10 cellular contexts compared by ENCODE assay signal in the genomic region with DNA sequence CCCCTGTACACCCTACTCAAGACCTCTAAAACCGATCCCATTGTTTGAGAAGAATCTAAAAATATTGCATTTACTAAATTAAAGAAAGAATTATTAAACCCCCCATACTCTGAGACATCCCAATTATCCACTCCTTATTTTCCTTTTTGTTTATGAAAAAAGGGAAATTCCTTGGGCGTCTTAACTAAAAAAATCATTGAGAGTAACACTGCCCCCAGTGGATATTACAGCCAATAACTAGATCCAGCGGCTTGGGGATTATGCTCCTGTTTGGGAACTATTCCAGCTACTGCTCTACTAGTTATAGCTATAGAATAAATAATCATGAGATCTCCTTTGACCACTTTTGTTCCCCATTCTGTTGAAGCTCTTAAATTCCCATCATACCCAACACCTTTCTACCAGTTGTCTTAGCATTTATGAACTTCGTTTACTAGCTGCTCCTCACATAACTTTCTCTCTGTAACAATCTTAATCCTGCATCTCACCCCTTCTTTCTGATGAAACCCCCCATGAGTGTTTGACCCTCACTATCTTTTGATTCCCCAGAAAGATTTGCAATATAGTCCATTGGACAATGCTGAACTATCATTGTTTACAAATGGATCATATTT. TPM values are rescaled to one million over a fixed set of nuclear protein-coding genes. Genes with fewer than 3 reads are reported as not detected.
A peak's percentile ranks its signal among the peaks of the same experiment; 100 is the strongest.
DNase-seq lines count a peak whose midpoint lies in the region; ATAC-seq, FAIRE-seq and TF ChIP-seq lines count a peak whose summit lies in the region.
"Had no signal": no experiment of that assay in that cellular context is flagged by ENCODE, and none has a peak within 500 bp of the region (broad histone marks: within the 10 kb centered on the region; RNA-seq: fewer than 3 reads in every experiment).

No MANE protein-coding gene starts in this region.

- no peaks in the 10 kb centered on the region for H3K4me1 ChIP-seq in CD8-positive, alpha-beta T cell (ENCODE audit: insufficient read depth, low read length)
- no peaks in the 10 kb centered on the region for H3K4me1 ChIP-seq in GM12878 (ENCODE audit: control insufficient read depth, insufficient read depth, low read length)

- SMC1A ChIA-PET in GM12878 (lab: Charles Lee; ENCODE audit: uncharacterized antibody, unreplicated experiment) = interaction anchor here (0.8 to 10.7 kb wide), 8 partner anchors 8 to 213 kb away, joined by 3 to 106 read pairs (median 4); no protein-coding TSS in a partner anchor

- TF ChIP-seq RAD21 in GM12878 (IDR thresholded peaks at IDR 0.05; ENCODE audit: insufficient read depth, low read depth, low read length) = no peak

- 63% methylated on average over 4 of the region's 4 CpGs for WGBS in GM12878 (ENCODE audit: insufficient coverage, insufficient replicate concordance, low lambda C conversion rate, missing lambda C conversion rate)

- no TSS peak for BruUV-seq in GM12878 (replicated peaks; lab: Mats Ljungman, UMichigan)

- H4K20me1 ChIP-seq in GM12878 (ENCODE audit: control insufficient read depth, insufficient read depth) = no peaks in the 10 kb centered on the region

- FAIRE-seq in GM12878 (lab: Jason Lieb, UNC) = no peak
- FAIRE-seq: endometrium had no signal

- no peaks in the 10 kb centered on the region for H3K36me3 ChIP-seq in CD8-positive, alpha-beta T cell (ENCODE audit: insufficient read depth, low read length)
- H3K36me3 ChIP-seq in GM12878 (ENCODE audit: control insufficient read depth in 2 of 2, insufficient read depth in 2 of 2, low read length in 1 of 2) = no peaks in the 10 kb centered on the region

- RAD21 ChIA-PET in GM12878 (lab: Charles Lee; ENCODE audit: unreplicated experiment) = interaction anchor here (0.8 to 2.2 kb wide), 4 partner anchors 10 to 405 kb away, joined by 3 to 4 read pairs (median 3); no protein-coding TSS in a partner anchor

- H3K79me2 ChIP-seq in GM12878 (ENCODE audit: control insufficient read depth, insufficient read depth, low read length) = no peaks in the 10 kb centered on the region

- no peak for TF ChIP-seq EP300 in GM12878 (IDR thresholded peaks at IDR 0.05; ENCODE audit: borderline replicate concordance in 1 of 2, control insufficient read depth in 1 of 2, low read depth in 2 of 2, low read length in 2 of 2)

- H3K4me1 Mint-ChIP-seq in CD8-positive, alpha-beta T cell (ENCODE audit: low read depth) = no peaks in the 10 kb centered on the region
- peaks cover 5% of the 10 kb centered on the region for H3K4me1 Mint-ChIP-seq in mesothelial cell of epicardium
- H3K4me1 Mint-ChIP-seq in stimulated activated naive B cell treated with anti-CD40 and anti-IgM and Interleukin-4, amounts not matched to agents 10 μg/mL and 1 μg/mL and 100 μg/mL, for 72 hours = peaks cover 0 to 3% of the 10 kb centered on the region in 2 donors

- ATAC-seq in CD8-positive, alpha-beta T cell = no peak
- peak; percentile 62 for ATAC-seq in GM12878
- ATAC-seq in HG02973 (IDR thresholded peaks at IDR 0.05; ENCODE audit: unreplicated experiment) = no peak
- no peak for ATAC-seq in stimulated activated naive B cell treated with anti-CD40 and anti-IgM and Interleukin-4, amounts not matched to agents 10 μg/mL and 1 μg/mL and 100 μg/mL, for 72 hours (replicated peaks)
- ATAC-seq in HG02884 (IDR thresholded peaks at IDR 0.05; ENCODE audit: unreplicated experiment) = no peak

- H3K27me3 Mint-ChIP-seq in CD8-positive, alpha-beta T cell (ENCODE audit: low read depth) = peaks cover 7% of the 10 kb centered on the region
- peaks cover 9% of the 10 kb centered on the region for H3K27me3 Mint-ChIP-seq in mesothelial cell of epicardium (ENCODE audit: low read depth)
- H3K27me3 Mint-ChIP-seq in stimulated activated naive B cell treated with anti-CD40 and anti-IgM and Interleukin-4, amounts not matched to agents 10 μg/mL and 1 μg/mL and 100 μg/mL, for 72 hours = peaks cover 16 to 33% of the 10 kb centered on the region in 2 donors

- H3K4me2 ChIP-seq in GM12878 (ENCODE audit: control insufficient read depth, insufficient read depth) = no peak overlapping the region

- intact Hi-C loops in CD8-positive, alpha-beta T cell (cut with DNase I, micrococcal nuclease) = no loop called here
- intact Hi-C loops in GM12878 (cut with micrococcal nuclease; ENCODE audit: unreplicated experiment) = no loop called here

- no peak overlapping the region for H3K9ac ChIP-seq in GM12878 (ENCODE audit: control insufficient read depth, insufficient read depth, low read length)

- no peaks in the 10 kb centered on the region for H3K36me3 Mint-ChIP-seq in CD8-positive, alpha-beta T cell
- no peaks in the 10 kb centered on the region for H3K36me3 Mint-ChIP-seq in mesothelial cell of epicardium
- H3K36me3 Mint-ChIP-seq in stimulated activated naive B cell treated with anti-CD40 and anti-IgM and Interleukin-4, amounts not matched to agents 10 μg/mL and 1 μg/mL and 100 μg/mL, for 72 hours = peaks cover 5% of the 10 kb centered on the region in 2 donors

- no peaks in the 10 kb centered on the region for H3K27me3 ChIP-seq in CD8-positive, alpha-beta T cell (ENCODE audit: insufficient read depth, low read length)
- no peaks in the 10 kb centered on the region for H3K27me3 ChIP-seq in GM12878 (replicated peaks in 1 of 2; ENCODE audit: control insufficient read depth in 2 of 2, insufficient read depth in 2 of 2, low read length in 1 of 2)

- H3K9me3 Mint-ChIP-seq in CD8-positive, alpha-beta T cell = no peaks in the 10 kb centered on the region
- H3K9me3 Mint-ChIP-seq in mesothelial cell of epicardium = peaks cover 8% of the 10 kb centered on the region
- peaks cover 4 to 6% of the 10 kb centered on the region in 2 donors for H3K9me3 Mint-ChIP-seq in stimulated activated naive B cell treated with anti-CD40 and anti-IgM and Interleukin-4, amounts not matched to agents 10 μg/mL and 1 μg/mL and 100 μg/mL, for 72 hours

- no peak overlapping the region for H3K4me3 ChIP-seq in CD8-positive, alpha-beta T cell (ENCODE audit: low read depth, low read length)
- no peak overlapping the region for H3K4me3 ChIP-seq in GM12878

- no peaks in the 10 kb centered on the region for H3K9me3 ChIP-seq in CD8-positive, alpha-beta T cell (ENCODE audit: low read length)
- no peaks in the 10 kb centered on the region; the same call in 2 of the 3 replicates for H3K9me3 ChIP-seq in GM12878 (replicated peaks; ENCODE audit: control insufficient read depth, insufficient read depth, low read length)

- no peak for TF ChIP-seq POLR2A in GM12878 (IDR thresholded peaks at IDR 0.05; ENCODE audit: low read depth, low read length)

- DNase-seq in CD8-positive, alpha-beta T cell = no peak
- DNase-seq in HT1080 (ENCODE audit: low read depth) = peak; percentile 36
- DNase-seq in GM12878 (ENCODE audit: low read depth, low spot score) = no peak
- DNase-seq in mesothelial cell of epicardium (ENCODE audit: low spot score in 2 of 2, unreplicated experiment in 2 of 2) = no peak
- no peak for DNase-seq in NCI-H226
- no peak for DNase-seq in stimulated activated naive B cell treated with anti-CD40 and anti-IgM and Interleukin-4, amounts not matched to agents 10 μg/mL and 1 μg/mL and 100 μg/mL, for 72 hours
- DNase-seq: SHP77 treated with DMSO at 0.1 percent for 48 hours had no signal

- POLR2A ChIA-PET in CD8-positive, alpha-beta T cell (lab: Charles Lee) = no interaction called here
- POLR2A ChIA-PET in GM12878 (lab: Charles Lee) = interaction anchor here (1.0 to 1.7 kb wide), 2 partner anchors 14 to 132 kb away, joined by 3 to 4 read pairs; a partner anchor contains a TSS

- H3K4me3 Mint-ChIP-seq in CD8-positive, alpha-beta T cell = no peak overlapping the region
- no peak overlapping the region for H3K4me3 Mint-ChIP-seq in mesothelial cell of epicardium
- H3K4me3 Mint-ChIP-seq in stimulated activated naive B cell treated with anti-CD40 and anti-IgM and Interleukin-4, amounts not matched to agents 10 μg/mL and 1 μg/mL and 100 μg/mL, for 72 hours = no peak overlapping the region

- TF ChIP-seq CTCF in CD8-positive, alpha-beta T cell (IDR thresholded peaks at IDR 0.05) = peak; percentile 26
- TF ChIP-seq CTCF in GM12878 (IDR thresholded peaks at IDR 0.05 in 2 of 3, conservative IDR thresholded peaks at IDR 0.05 in 1 of 3; ENCODE audit: control insufficient read depth in 2 of 3, extremely low read depth in 1 of 3, insufficient read depth in 1 of 3, low read depth in 3 of 3, low read length in 3 of 3) = peak; percentile 21 to 53 (median 23); a peak in 4 of 6 replicates
- TF ChIP-seq CTCF in mesothelial cell of epicardium (IDR thresholded peaks at IDR 0.05; ENCODE audit: unreplicated experiment) = peak; percentile 56

- no peak overlapping the region for H3K27ac Mint-ChIP-seq in CD8-positive, alpha-beta T cell
- no peak overlapping the region for H3K27ac Mint-ChIP-seq in mesothelial cell of epicardium
- H3K27ac Mint-ChIP-seq in stimulated activated naive B cell treated with anti-CD40 and anti-IgM and Interleukin-4, amounts not matched to agents 10 μg/mL and 1 μg/mL and 100 μg/mL, for 72 hours = no peak overlapping the region

- H2AFZ ChIP-seq in GM12878 (ENCODE audit: control insufficient read depth, low read depth, low read length) = no peak overlapping the region; the same call in 1 of the 2 replicates

- in situ Hi-C loops in GM12878 (cut with MboI) = loop anchor here (25.0 kb wide), 1 partner anchor 403 kb away; a partner anchor contains a TSS

- no peak overlapping the region for H3K27ac ChIP-seq in CD8-positive, alpha-beta T cell (ENCODE audit: low read depth, low read length)
- no peak overlapping the region for H3K27ac ChIP-seq in GM12878 (ENCODE audit: control insufficient read depth, insufficient read depth)

- CTCF ChIA-PET in CD8-positive, alpha-beta T cell (lab: Charles Lee) = interaction anchor here (1.3 to 1.4 kb wide), 2 partner anchors 9 to 125 kb away, joined by 3 to 7 read pairs; no protein-coding TSS in a partner anchor
- CTCF ChIA-PET in GM12878 (lab: Yijun Ruan, JAX) = interaction anchor here (0.6 to 11.0 kb wide), 24 partner anchors 10 to 810 kb away, joined by 3 to 167 read pairs (median 4); a partner anchor contains a TSS

RNA-seq across cellular contexts. Expression of a gene that starts 12.7 kb away (rescaled TPM):
- total RNA-seq in CD8-positive, alpha-beta T cell = not detected
- total RNA-seq in HT1080 (2014; rRNA removed; shearing (Covaris generic)) = 0.13 TPM in 1 of 2 replicates, not detected in the other
- 0.02 and 0.95 TPM in 2 replicates for polyA plus RNA-seq in HT1080 (2015; cell fraction: cytosol; rRNA removed)
- polyA plus RNA-seq in HT1080 (2015; cell fraction: nucleus; rRNA removed) = 0.41 TPM in 1 of 2 replicates, not detected in the other
- total RNA-seq in GM12878 (2013; cell fraction: nucleolus; rRNA removed) = 0.81 and 2.5 TPM in 2 replicates
- 0.56 and 0.76 TPM in 2 replicates for total RNA-seq in GM12878 (2014; rRNA removed)
- 0.54 and 0.69 TPM in 2 replicates for total RNA-seq in GM12878 (2014; rRNA removed; fragmentation: Illumina TruSeq; extraction: Trizol)
- total RNA-seq in GM12878 (2021) = 0.80 and 1.3 TPM in 2 replicates
- 0.08 TPM for polyA plus RNA-seq in GM12878 (2011; ENCODE audit: low read depth)
- 1.2 and 1.4 TPM in 2 replicates for polyA plus RNA-seq in GM12878 (2011; rRNA removed)
- polyA plus RNA-seq in GM12878 (2011; cell fraction: cytosol; rRNA removed) = 0.21 and 0.57 TPM in 2 replicates
- 1.6 and 3.0 TPM in 2 replicates for polyA plus RNA-seq in GM12878 (2011; cell fraction: nucleus; rRNA removed)
- polyA plus RNA-seq in GM12878 (2012) = 0.29 and 0.38 TPM in 2 replicates
- polyA plus RNA-seq in GM12878 (2014; fragmentation: Illumina TruSeq; extraction: Trizol) = 1.5 and 2.7 TPM in 2 replicates
- polyA plus RNA-seq in GM12878 (2014; fragmentation: Nextera tagmentation; extraction: Ambion mirVana) = under 1 TPM; 0.03 to 0.22 TPM
- 2.2 TPM in 2 replicates for polyA plus RNA-seq in GM12878 (2014; rRNA removed)
- 1 to 10 TPM in 1 of 2 experiments, under 1 TPM in 1; 0.68 to 1.2 TPM for polyA plus RNA-seq in GM12878 (2016; fragmentation: Nextera tagmentation; extraction: Ambion mirVana)
- 0.21 and 0.66 TPM in 2 replicates for polyA minus RNA-seq in GM12878 (2011; rRNA and poly(A)+ RNA removed)
- polyA minus RNA-seq in GM12878 (2011; cell fraction: cytosol; rRNA and poly(A)+ RNA removed) = not detected in 2 replicates
- polyA minus RNA-seq in GM12878 (2011; cell fraction: nucleus; rRNA and poly(A)+ RNA removed) = 0.48 and 0.73 TPM in 2 replicates
- 7.1 to 10.9 TPM (median 8.7 TPM) in 3 replicates for total RNA-seq in mesothelial cell of epicardium

RNA-seq across cellular contexts. Expression of a gene that starts 12.9 kb away (rescaled TPM):
- 10 to 100 TPM; 22.4 to 23.2 TPM for total RNA-seq in CD8-positive, alpha-beta T cell
- 109 and 121 TPM in 2 replicates for total RNA-seq in HT1080 (2014; rRNA removed; shearing (Covaris generic))
- polyA plus RNA-seq in HT1080 (2015; cell fraction: cytosol; rRNA removed) = 78.8 and 87.1 TPM in 2 replicates
- 26.5 and 27.4 TPM in 2 replicates for polyA plus RNA-seq in HT1080 (2015; cell fraction: nucleus; rRNA removed)
- 60.0 and 72.5 TPM in 2 replicates for total RNA-seq in GM12878 (2013; cell fraction: nucleolus; rRNA removed)
- total RNA-seq in GM12878 (2014; rRNA removed) = 150 and 153 TPM in 2 replicates
- 191 and 199 TPM in 2 replicates for total RNA-seq in GM12878 (2014; rRNA removed; fragmentation: Illumina TruSeq; extraction: Trizol)
- 111 and 113 TPM in 2 replicates for total RNA-seq in GM12878 (2021)
- 48.3 TPM for polyA plus RNA-seq in GM12878 (2011; ENCODE audit: low read depth)
- 112 and 123 TPM in 2 replicates for polyA plus RNA-seq in GM12878 (2011; rRNA removed)
- 77.3 and 110 TPM in 2 replicates for polyA plus RNA-seq in GM12878 (2011; cell fraction: cytosol; rRNA removed)
- 69.0 and 81.2 TPM in 2 replicates for polyA plus RNA-seq in GM12878 (2011; cell fraction: nucleus; rRNA removed)
- 164 and 185 TPM in 2 replicates for polyA plus RNA-seq in GM12878 (2012)
- 53.8 and 115 TPM in 2 replicates for polyA plus RNA-seq in GM12878 (2014; fragmentation: Illumina TruSeq; extraction: Trizol)
- polyA plus RNA-seq in GM12878 (2014; fragmentation: Nextera tagmentation; extraction: Ambion mirVana) = 100 to 1,000 TPM; 615 to 717 TPM
- polyA plus RNA-seq in GM12878 (2014; rRNA removed) = 288 and 295 TPM in 2 replicates
- polyA plus RNA-seq in GM12878 (2016; fragmentation: Nextera tagmentation; extraction: Ambion mirVana) = 100 to 1,000 TPM; 370 to 376 TPM
- 37.5 and 48.8 TPM in 2 replicates for polyA minus RNA-seq in GM12878 (2011; rRNA and poly(A)+ RNA removed)
- 24.5 and 25.1 TPM in 2 replicates for polyA minus RNA-seq in GM12878 (2011; cell fraction: cytosol; rRNA and poly(A)+ RNA removed)
- polyA minus RNA-seq in GM12878 (2011; cell fraction: nucleus; rRNA and poly(A)+ RNA removed) = 66.6 and 89.7 TPM in 2 replicates
- total RNA-seq in mesothelial cell of epicardium = 16.0 to 18.1 TPM (median 17.3 TPM) in 3 replicates

RNA-seq across cellular contexts. Expression of a gene that starts 29.8 kb away (rescaled TPM):
- total RNA-seq in CD8-positive, alpha-beta T cell = 1 to 10 TPM; 1.0 to 2.1 TPM
- 0.37 and 0.39 TPM in 2 replicates for total RNA-seq in HT1080 (2014; rRNA removed; shearing (Covaris generic))
- 0.07 and 0.25 TPM in 2 replicates for polyA plus RNA-seq in HT1080 (2015; cell fraction: cytosol; rRNA removed)
- polyA plus RNA-seq in HT1080 (2015; cell fraction: nucleus; rRNA removed) = 0.26 and 0.90 TPM in 2 replicates
- total RNA-seq in GM12878 (2013; cell fraction: nucleolus; rRNA removed) = 18.9 and 20.7 TPM in 2 replicates
- total RNA-seq in GM12878 (2014; rRNA removed) = 3.4 and 3.9 TPM in 2 replicates
- total RNA-seq in GM12878 (2014; rRNA removed; fragmentation: Illumina TruSeq; extraction: Trizol) = 2.7 and 7.5 TPM in 2 replicates
- 3.5 and 3.9 TPM in 2 replicates for total RNA-seq in GM12878 (2021)
- 2.5 TPM for polyA plus RNA-seq in GM12878 (2011; ENCODE audit: low read depth)
- polyA plus RNA-seq in GM12878 (2011; rRNA removed) = 8.6 and 12.7 TPM in 2 replicates
- 9.5 and 9.8 TPM in 2 replicates for polyA plus RNA-seq in GM12878 (2011; cell fraction: cytosol; rRNA removed)
- 41.3 and 48.9 TPM in 2 replicates for polyA plus RNA-seq in GM12878 (2011; cell fraction: nucleus; rRNA removed)
- 3.0 and 4.2 TPM in 2 replicates for polyA plus RNA-seq in GM12878 (2012)
- 2.6 and 3.6 TPM in 2 replicates for polyA plus RNA-seq in GM12878 (2014; fragmentation: Illumina TruSeq; extraction: Trizol)
- 1 to 10 TPM; 3.5 to 5.3 TPM for polyA plus RNA-seq in GM12878 (2014; fragmentation: Nextera tagmentation; extraction: Ambion mirVana)
- 3.8 and 6.1 TPM in 2 replicates for polyA plus RNA-seq in GM12878 (2014; rRNA removed)
- polyA plus RNA-seq in GM12878 (2016; fragmentation: Nextera tagmentation; extraction: Ambion mirVana) = 1 to 10 TPM; 1.8 to 4.0 TPM
- 12.9 and 16.1 TPM in 2 replicates for polyA minus RNA-seq in GM12878 (2011; rRNA and poly(A)+ RNA removed)
- 0.83 and 0.94 TPM in 2 replicates for polyA minus RNA-seq in GM12878 (2011; cell fraction: cytosol; rRNA and poly(A)+ RNA removed)
- 10.8 and 19.9 TPM in 2 replicates for polyA minus RNA-seq in GM12878 (2011; cell fraction: nucleus; rRNA and poly(A)+ RNA removed)
- 3.4 to 3.5 TPM (median 3.5 TPM) in 3 replicates for total RNA-seq in mesothelial cell of epicardium
